ENCODE assay signal across 21 cellular contexts in genomic region chr7:76076995-76077394, GRCh38.
"Had no signal": no experiment of that assay in that cellular context is flagged by ENCODE, and none has a peak within 500 bp of the region (broad histone marks: within the 10 kb centered on the region; RNA-seq: fewer than 3 reads in every experiment).

No MANE protein-coding gene starts in this region.

- H3K27ac ChIP-seq: dorsolateral prefrontal cortex, heart left ventricle, spleen, thoracic aorta, transverse colon had no signal

- H3K36me3 ChIP-seq: heart left ventricle, spleen, thoracic aorta, transverse colon had no signal

- H3K4me3 Mint-ChIP-seq: naive thymus-derived CD8-positive, alpha-beta T cell; neural crest cell; stimulated activated naive B cell treated with anti-CD40 and anti-IgM and Interleukin-4, amounts not matched to agents 10 μg/mL and 1 μg/mL and 100 μg/mL, for 72 hours; stimulated activated naive CD8-positive, alpha-beta T cell treated with anti-CD3 and anti-CD28 coated beads, Interleukin-15, amount 100 ng/mL, for 72 hours had no signal

- H3K27me3 Mint-ChIP-seq: stimulated activated naive CD8-positive, alpha-beta T cell treated with anti-CD3 and anti-CD28 coated beads, Interleukin-15, amount 100 ng/mL, for 72 hours had no signal

- H3K4me3 ChIP-seq: dorsolateral prefrontal cortex, heart left ventricle, mucosa of descending colon, spleen, thoracic aorta, transverse colon had no signal

- H3K4me1 ChIP-seq: spleen, transverse colon had no signal

- DNase-seq: cortex of kidney; dorsolateral prefrontal cortex; effector CD8-positive, alpha-beta T cell; heart left ventricle; hippocampal formation; islet precursor cell; mammary epithelial cell; mucosa of descending colon; naive thymus-derived CD8-positive, alpha-beta T cell; spleen; stimulated activated CD4-positive, alpha-beta T cell treated with anti-CD3 and anti-CD28 coated beads, Interleukin-15, amount 100 ng/mL, for 24 hours; stimulated activated CD4-positive, alpha-beta T cell treated with anti-CD3 and anti-CD28 coated beads, Interleukin-1b, Interleukin-23, amount 100 ng/mL, for 48 hours; stimulated activated CD4-positive, alpha-beta T cell treated with anti-CD3 and anti-CD28 coated beads, Interleukin-4, amount 100 ng/mL, for 24 hours; stimulated activated naive B cell treated with anti-CD40 and anti-IgM and Interleukin-4, amounts not matched to agents 10 μg/mL and 1 μg/mL and 100 μg/mL, for 72 hours; stimulated activated naive CD8-positive, alpha-beta T cell treated with anti-CD3 and anti-CD28 coated beads, Interleukin-15, amount 100 ng/mL, for 72 hours; transverse colon had no signal

- H3K27ac Mint-ChIP-seq: naive thymus-derived CD8-positive, alpha-beta T cell; stimulated activated naive B cell treated with anti-CD40 and anti-IgM and Interleukin-4, amounts not matched to agents 10 μg/mL and 1 μg/mL and 100 μg/mL, for 72 hours had no signal

- H3K27me3 ChIP-seq: dorsolateral prefrontal cortex, heart left ventricle, spleen, transverse colon had no signal

- H3K9me3 ChIP-seq: mucosa of descending colon, thoracic aorta, transverse colon had no signal

- ATAC-seq: esophagus mucosa; heart left ventricle; left lobe of liver; mucosa of descending colon; naive thymus-derived CD8-positive, alpha-beta T cell; sciatic nerve; stimulated activated naive B cell treated with anti-CD40 and anti-IgM and Interleukin-4, amounts not matched to agents 10 μg/mL and 1 μg/mL and 100 μg/mL, for 72 hours; stimulated activated naive CD8-positive, alpha-beta T cell treated with anti-CD3 and anti-CD28 coated beads, Interleukin-15, amount 100 ng/mL, for 72 hours had no signal

- H3K9me3 Mint-ChIP-seq: neural crest cell; stimulated activated naive CD8-positive, alpha-beta T cell treated with anti-CD3 and anti-CD28 coated beads, Interleukin-15, amount 100 ng/mL, for 72 hours had no signal

- H3K4me1 Mint-ChIP-seq: neural crest cell; stimulated activated naive B cell treated with anti-CD40 and anti-IgM and Interleukin-4, amounts not matched to agents 10 μg/mL and 1 μg/mL and 100 μg/mL, for 72 hours had no signal
